8 cellular contexts compared by ENCODE assay signal in genomic region chr4:7068883-7069282, GRCh38. TPM values are rescaled to one million over a fixed set of nuclear protein-coding genes. Genes with fewer than 3 reads are reported as not detected.
DNase-seq lines count a peak whose midpoint lies in the region; ATAC-seq and TF ChIP-seq lines count a peak whose summit lies in the region.

No MANE protein-coding gene starts in this region.

- TF ChIP-seq CTCF in OCI-LY7 (conservative IDR thresholded peaks at IDR 0.05; ENCODE audit: low read length): no peak
- no peak for TF ChIP-seq CTCF in endothelial cell (IDR thresholded peaks at IDR 0.05; ENCODE audit: unreplicated experiment)
- no peak for TF ChIP-seq CTCF in neutrophil (IDR thresholded peaks at IDR 0.05)
- TF ChIP-seq CTCF in GM13976 (IDR thresholded peaks at IDR 0.05; ENCODE audit: borderline replicate concordance, control extremely low read depth, extremely low read depth, insufficient read depth, missing control alignments): no peak

- no TSS peak for BruUV-seq in OCI-LY7 (replicated peaks; lab: Mats Ljungman, UMichigan)

- H3K27ac Mint-ChIP-seq in endothelial cell (ENCODE audit: unreplicated experiment): no peak overlapping the region

- intact Hi-C loops in OCI-LY7 (cut with micrococcal nuclease; ENCODE audit: unreplicated experiment): loop anchor here (1.0 to 2.0 kb wide), 6 partner anchors 82 to 395 kb away; partner anchors contain the start of genes BLOC1S4, KIAA0232 and TBC1D14

- POLR2A ChIA-PET in OCI-LY7 (lab: Charles Lee): interaction anchor here (0.7 to 1.8 kb wide), 10 partner anchors 10 to 352 kb away, joined by 3 to 8 read pairs (median 4); no protein-coding TSS in a partner anchor

- no peaks in the 10 kb centered on the region for H3K9me2 ChIP-seq in OCI-LY7 (ENCODE audit: insufficient read depth, low read length)

- no peaks in the 10 kb centered on the region for H3K9me3 Mint-ChIP-seq in endothelial cell (ENCODE audit: unreplicated experiment)

- H3K4me3 Mint-ChIP-seq in endothelial cell (ENCODE audit: unreplicated experiment): peak overlapping the region; percentile 96

- peaks cover 3% of the 10 kb centered on the region for H3K36me3 Mint-ChIP-seq in endothelial cell (ENCODE audit: low read depth, unreplicated experiment)

- peaks cover 23% of the 10 kb centered on the region for H3K36me3 ChIP-seq in OCI-LY7 (ENCODE audit: insufficient read depth, low read length)
- H3K36me3 ChIP-seq in neutrophil: no peaks in the 10 kb centered on the region

- H3K79me2 ChIP-seq in OCI-LY7 (ENCODE audit: insufficient read depth, low read depth, low read length): peaks cover 39% of the 10 kb centered on the region

- H2AFZ ChIP-seq in OCI-LY7 (ENCODE audit: low read length): peak overlapping the region; percentile 68

- in situ Hi-C loops in GM13976 (cut with MboI; ENCODE audit: low sequenced_read_pairs, unreplicated experiment): loop anchor here (10.0 kb wide), 1 partner anchor 354 kb away; the partner anchor contains the start of gene BLOC1S4

- peaks cover 16% of the 10 kb centered on the region for H3K4me1 Mint-ChIP-seq in endothelial cell (ENCODE audit: unreplicated experiment)

- ATAC-seq in GM21619 (IDR thresholded peaks at IDR 0.05; ENCODE audit: unreplicated experiment): no peak
- no peak for ATAC-seq in HG03280 (IDR thresholded peaks at IDR 0.05; ENCODE audit: unreplicated experiment)

- H3K27ac ChIP-seq in OCI-LY7 (ENCODE audit: low read depth, low read length, poor library complexity, severe bottlenecking) (peak overlapping the region; percentile 50), neutrophil (peak overlapping the region; percentile 92)

- H3K27me3 Mint-ChIP-seq in endothelial cell (ENCODE audit: unreplicated experiment): peaks cover 5% of the 10 kb centered on the region

- H3K4me1 ChIP-seq in OCI-LY7 (ENCODE audit: insufficient read depth, low read length, poor library complexity, severe bottlenecking) (peaks cover 27% of the 10 kb centered on the region), neutrophil (ENCODE audit: control insufficient read depth in 1 of 2, insufficient read depth in 1 of 2, low read depth in 1 of 2, low read length in 1 of 2) (peaks cover 45 to 53% of the 10 kb centered on the region in 2 experiments)

- H3K9me3 ChIP-seq in OCI-LY7 (ENCODE audit: low read length) (no peaks in the 10 kb centered on the region), neutrophil (no peaks in the 10 kb centered on the region)

- peak overlapping the region; percentile 70 for H3K4me2 ChIP-seq in OCI-LY7 (ENCODE audit: low read length)

- H3K4me3 ChIP-seq in OCI-LY7 (ENCODE audit: low read depth, low read length, poor library complexity, severe bottlenecking) (peak overlapping the region; percentile 94), neutrophil (ENCODE audit: low read depth in 1 of 2, low read length in 1 of 2) (peak overlapping the region; percentile 95 to 96)

- CTCF ChIA-PET in OCI-LY7 (lab: Charles Lee; ENCODE audit: unreplicated experiment): interaction anchor here (0.6 to 1.3 kb wide), 2 partner anchors 98 to 931 kb away, joined by 5 to 7 read pairs; no protein-coding TSS in a partner anchor

- DNase-seq in ELF-1 (ENCODE audit: low read depth, low spot score) (peak; percentile 75), OCI-LY7 (ENCODE audit: low spot score) (no peak), endothelial cell (ENCODE audit: low spot score) (no peak), GM13976 (ENCODE audit: low spot score) (no peak), DMS79 (lab: John Stamatoyannopoulos, UW) (no peak)

- H4K20me1 ChIP-seq in OCI-LY7 (ENCODE audit: insufficient read depth, low read length): peaks cover 12% of the 10 kb centered on the region; the same call in 1 of the 2 replicates

- peaks cover 26% of the 10 kb centered on the region for H3K27me3 ChIP-seq in neutrophil

RNA-seq across cellular contexts. Expression of gene GRPEL1, which starts 1.0 kb away (rescaled TPM):
- total RNA-seq in OCI-LY7 (2014; rRNA removed; shearing (Covaris generic)): 27.4 and 33.4 TPM in 2 replicates
- total RNA-seq in OCI-LY7 (2022) (31.3 and 43.7 TPM in 2 replicates), endothelial cell (ENCODE audit: unreplicated experiment) (20.3 TPM)

RNA-seq across cellular contexts. Expression of gene TADA2B, which starts 25.7 kb away (rescaled TPM):
- 9.9 and 12.8 TPM in 2 replicates for total RNA-seq in OCI-LY7 (2014; rRNA removed; shearing (Covaris generic))
- total RNA-seq in OCI-LY7 (2022) (20.2 and 20.3 TPM in 2 replicates), endothelial cell (ENCODE audit: unreplicated experiment) (20.2 TPM)
